8 cellular contexts compared by ENCODE assay signal in the genomic region with DNA sequence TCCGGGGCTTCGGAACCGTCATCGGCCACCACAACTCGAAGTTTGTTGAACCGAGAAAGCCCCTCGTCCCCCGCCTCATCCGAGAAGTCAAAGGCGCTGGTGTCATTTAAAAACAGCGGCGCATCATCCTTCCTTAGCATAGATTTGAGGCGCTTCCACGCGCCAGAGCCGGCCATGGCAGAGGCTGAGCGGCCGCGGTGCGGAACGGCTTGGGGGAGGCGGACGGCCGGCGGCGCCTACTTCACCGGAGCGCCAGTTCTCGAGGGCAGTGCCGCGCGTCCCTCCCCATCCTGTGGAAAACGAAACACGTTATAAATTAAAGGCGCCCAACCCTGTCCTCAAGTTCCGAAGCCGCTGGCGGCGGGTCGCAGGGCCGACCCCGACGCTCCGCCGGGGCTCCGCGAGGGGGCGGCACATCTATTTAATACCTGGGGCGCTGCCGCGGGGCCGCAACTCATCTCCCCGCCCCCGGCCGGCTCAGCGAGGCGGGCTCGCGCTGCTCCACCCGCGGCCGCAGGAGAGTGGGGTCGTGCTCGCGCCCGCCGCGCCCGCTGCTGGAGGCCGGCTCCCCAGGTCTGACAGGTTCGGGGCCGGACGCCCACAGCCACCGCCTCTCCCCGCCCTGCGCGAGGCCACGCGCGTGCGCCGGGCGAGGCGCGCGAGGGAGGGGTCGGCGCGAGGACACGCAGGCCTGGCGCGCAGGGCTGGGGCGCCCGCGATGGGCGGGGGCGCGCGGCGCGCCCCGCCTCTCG. TPM values are rescaled to one million over a fixed set of nuclear protein-coding genes. Genes with fewer than 3 reads are reported as not detected.
A peak's percentile ranks its signal among the peaks of the same experiment; 100 is the strongest.
DNase-seq lines count a peak whose midpoint lies in the region; ATAC-seq, FAIRE-seq and TF ChIP-seq lines count a peak whose summit lies in the region.

A gene with protein sequence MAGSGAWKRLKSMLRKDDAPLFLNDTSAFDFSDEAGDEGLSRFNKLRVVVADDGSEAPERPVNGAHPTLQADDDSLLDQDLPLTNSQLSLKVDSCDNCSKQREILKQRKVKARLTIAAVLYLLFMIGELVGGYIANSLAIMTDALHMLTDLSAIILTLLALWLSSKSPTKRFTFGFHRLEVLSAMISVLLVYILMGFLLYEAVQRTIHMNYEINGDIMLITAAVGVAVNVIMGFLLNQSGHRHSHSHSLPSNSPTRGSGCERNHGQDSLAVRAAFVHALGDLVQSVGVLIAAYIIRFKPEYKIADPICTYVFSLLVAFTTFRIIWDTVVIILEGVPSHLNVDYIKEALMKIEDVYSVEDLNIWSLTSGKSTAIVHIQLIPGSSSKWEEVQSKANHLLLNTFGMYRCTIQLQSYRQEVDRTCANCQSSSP (minus strand): TSS at position 577 of the 752 bp plus-strand sequence. CDS start 401 bp downstream, at position 176.

- DNase-seq in A549 (ENCODE audit: low read depth in 1 of 2, low spot score in 1 of 2) (peak; percentile 28 to 45), fibroblast of the aortic adventitia (ENCODE audit: low read depth) (peak; percentile 51), nephron progenitor cell (peak; percentile 79)
- peak; percentile 55 for DNase-seq in activated T-helper 9 cell treated with anti-CD3 and anti-CD28 coated beads, Interleukin-2, amount 50 U/mL, for 16 hours (ENCODE audit: low read depth)

- H3K9me3 ChIP-seq in A549 = no peaks in the 10 kb centered on the region
- H3K9me3 ChIP-seq in OCI-LY1 (ENCODE audit: low read length) = no peaks in the 10 kb centered on the region

- H3K79me2 ChIP-seq in OCI-LY1 (ENCODE audit: insufficient read depth, low read length) = no peaks in the 10 kb centered on the region

- H4K20me1 ChIP-seq in OCI-LY1 (ENCODE audit: insufficient read depth, low read length) = no peaks in the 10 kb centered on the region

- H3K27ac Mint-ChIP-seq in nephron progenitor cell = peak within 1 kb of the TSS; percentile 53
- H3K27ac Mint-ChIP-seq in stimulated activated naive CD8-positive, alpha-beta T cell treated with anti-CD3 and anti-CD28 coated beads, Interleukin-15, Interleukin-2, amounts not matched to agents 100 ng/mL and 50 ng/mL, for 24 hours = peak within 1 kb of the TSS; percentile 55

- peak; percentile 2 to 35; a peak in 2 of 5 replicates for TF ChIP-seq RAD21 in A549 (conservative IDR thresholded peaks at IDR 0.05 in 1 of 2, IDR thresholded peaks at IDR 0.05 in 1 of 2)

- H3K4me3 Mint-ChIP-seq in nephron progenitor cell = peak within 1 kb of the TSS; percentile 91
- peak within 1 kb of the TSS; percentile 86 for H3K4me3 Mint-ChIP-seq in stimulated activated naive CD8-positive, alpha-beta T cell treated with anti-CD3 and anti-CD28 coated beads, Interleukin-15, Interleukin-2, amounts not matched to agents 100 ng/mL and 50 ng/mL, for 24 hours

- CTCF ChIA-PET in A549 (lab: Yijun Ruan, JAX) = interaction anchor here (0.7 kb wide), 1 partner anchor 53 kb away, joined by 3 read pairs; no protein-coding TSS in a partner anchor

- H3K27me3 Mint-ChIP-seq in nephron progenitor cell (ENCODE audit: low read depth, poor library complexity) = peaks cover 79% of the 10 kb centered on the region
- H3K27me3 Mint-ChIP-seq in stimulated activated naive CD8-positive, alpha-beta T cell treated with anti-CD3 and anti-CD28 coated beads, Interleukin-15, Interleukin-2, amounts not matched to agents 100 ng/mL and 50 ng/mL, for 24 hours = no peaks in the 10 kb centered on the region

- TF ChIP-seq CTCF in A549 (IDR thresholded peaks at IDR 0.05) = peak; percentile 41
- peak; percentile 49 for TF ChIP-seq CTCF in OCI-LY1 (IDR thresholded peaks at IDR 0.05; ENCODE audit: low read length)
- peak; percentile 40 for TF ChIP-seq CTCF in fibroblast of the aortic adventitia (IDR thresholded peaks at IDR 0.05; ENCODE audit: insufficient read depth, low read length)
- peak; percentile 31 for TF ChIP-seq CTCF in nephron progenitor cell (IDR thresholded peaks at IDR 0.05)

- H3F3A ChIP-seq in OCI-LY1 (ENCODE audit: insufficient read depth, low read length) = no peaks in the 10 kb centered on the region

- H3K27ac ChIP-seq in A549 = peak within 1 kb of the TSS; percentile 80 to 91
- no peak within 1 kb of the TSS for H3K27ac ChIP-seq in OCI-LY1 (ENCODE audit: low read depth, low read length, poor library complexity, severe bottlenecking)

- no peak for FAIRE-seq in A549 (lab: Jason Lieb, UNC)

- H3K27me3 ChIP-seq in OCI-LY1 (ENCODE audit: insufficient read depth, low read length) = no peaks in the 10 kb centered on the region

- peaks cover 8% of the 10 kb centered on the region for H3K4me1 ChIP-seq in A549
- peaks cover 29% of the 10 kb centered on the region for H3K4me1 ChIP-seq in OCI-LY1 (ENCODE audit: insufficient read depth, low read length, severe bottlenecking)

- POLR2A ChIA-PET in A549 (lab: Yijun Ruan, JAX) = no interaction called here

- H2AFZ ChIP-seq in OCI-LY1 (ENCODE audit: low read length) = 0 out of 2 replicates have a peak within 1 kb of the TSS, but pooled peaks have one; percentile 54

- no peaks in the 10 kb centered on the region for H3K9me3 Mint-ChIP-seq in nephron progenitor cell
- H3K9me3 Mint-ChIP-seq in stimulated activated naive CD8-positive, alpha-beta T cell treated with anti-CD3 and anti-CD28 coated beads, Interleukin-15, Interleukin-2, amounts not matched to agents 100 ng/mL and 50 ng/mL, for 24 hours = no peaks in the 10 kb centered on the region

- ATAC-seq in A549 (peak; percentile 91 to 96), GM18519 (IDR thresholded peaks at IDR 0.05; ENCODE audit: low FRiP score, unreplicated experiment) (peak; percentile 77), HG03045 (IDR thresholded peaks at IDR 0.05; ENCODE audit: unreplicated experiment) (peak; percentile 85)

- H3K36me3 ChIP-seq in OCI-LY1 (ENCODE audit: insufficient read depth, low read length) = no peaks in the 10 kb centered on the region

- H3K4me1 Mint-ChIP-seq in nephron progenitor cell = peaks cover 25% of the 10 kb centered on the region
- peaks cover 19% of the 10 kb centered on the region for H3K4me1 Mint-ChIP-seq in stimulated activated naive CD8-positive, alpha-beta T cell treated with anti-CD3 and anti-CD28 coated beads, Interleukin-15, Interleukin-2, amounts not matched to agents 100 ng/mL and 50 ng/mL, for 24 hours (ENCODE audit: low read depth)

- H3K4me3 ChIP-seq in A549 = peak within 1 kb of the TSS; percentile 80
- peak within 1 kb of the TSS; percentile 66 for H3K4me3 ChIP-seq in OCI-LY1 (ENCODE audit: low read depth, low read length, poor library complexity, severe bottlenecking)
- peak within 1 kb of the TSS; percentile 87 for H3K4me3 ChIP-seq in fibroblast of the aortic adventitia (ENCODE audit: low read depth, low read length)

- TF ChIP-seq POLR2A in A549 (IDR thresholded peaks at IDR 0.05; ENCODE audit: low read length) = peak; percentile 40

- no peaks in the 10 kb centered on the region for H3K9me2 ChIP-seq in OCI-LY1 (ENCODE audit: low read depth, low read length)

- 0% methylated on average over 5 of the region's 103 CpGs for WGBS in A549 (ENCODE audit: missing lambda C conversion rate)

- H3K36me3 Mint-ChIP-seq in nephron progenitor cell (ENCODE audit: low read depth) = peaks cover 16% of the 10 kb centered on the region
- no peaks in the 10 kb centered on the region for H3K36me3 Mint-ChIP-seq in stimulated activated naive CD8-positive, alpha-beta T cell treated with anti-CD3 and anti-CD28 coated beads, Interleukin-15, Interleukin-2, amounts not matched to agents 100 ng/mL and 50 ng/mL, for 24 hours (ENCODE audit: low read depth)

- peak within 1 kb of the TSS; percentile 45 for H3K9ac ChIP-seq in OCI-LY1 (ENCODE audit: low read length)

- H3K4me2 ChIP-seq in A549 (peak within 1 kb of the TSS; percentile 97), OCI-LY1 (ENCODE audit: low read length) (peak within 1 kb of the TSS; percentile 91)

- TF ChIP-seq EP300 in A549 (IDR thresholded peaks at IDR 0.05) = no peak

TF ChIP-seq in A549, 52 proteins besides CTCF, POLR2A, EP300 and RAD21:
- TF ChIP-seq MYC (IDR thresholded peaks at IDR 0.05; ENCODE audit: borderline replicate concordance, low read length) (no peak), SMC3 (IDR thresholded peaks at IDR 0.05) (peak; percentile 34; the same call in 2 of the 3 replicates)
- TF ChIP-seq, protein P1, sequence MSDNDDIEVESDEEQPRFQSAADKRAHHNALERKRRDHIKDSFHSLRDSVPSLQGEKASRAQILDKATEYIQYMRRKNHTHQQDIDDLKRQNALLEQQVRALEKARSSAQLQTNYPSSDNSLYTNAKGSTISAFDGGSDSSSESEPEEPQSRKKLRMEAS (IDR thresholded peaks at IDR 0.05) = peak; percentile 44; the same call in 1 of the 2 replicates
- TF ChIP-seq, protein P2, sequence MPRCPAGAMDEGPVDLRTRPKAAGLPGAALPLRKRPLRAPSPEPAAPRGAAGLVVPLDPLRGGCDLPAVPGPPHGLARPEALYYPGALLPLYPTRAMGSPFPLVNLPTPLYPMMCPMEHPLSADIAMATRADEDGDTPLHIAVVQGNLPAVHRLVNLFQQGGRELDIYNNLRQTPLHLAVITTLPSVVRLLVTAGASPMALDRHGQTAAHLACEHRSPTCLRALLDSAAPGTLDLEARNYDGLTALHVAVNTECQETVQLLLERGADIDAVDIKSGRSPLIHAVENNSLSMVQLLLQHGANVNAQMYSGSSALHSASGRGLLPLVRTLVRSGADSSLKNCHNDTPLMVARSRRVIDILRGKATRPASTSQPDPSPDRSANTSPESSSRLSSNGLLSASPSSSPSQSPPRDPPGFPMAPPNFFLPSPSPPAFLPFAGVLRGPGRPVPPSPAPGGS (IDR thresholded peaks at IDR 0.05) = 0 out of 3 replicates have a peak, but pooled peaks have one; percentile 34
TF ChIP-seq in A549: peak in this region for 3.

RNA-seq across cellular contexts. Expression of the gene that starts here (rescaled TPM):
- polyA plus RNA-seq in A549 (2011; rRNA removed) (3.1 and 3.8 TPM in 2 replicates), A549 (2017; fragmentation: RNase III; extraction: RNeasy Plus Mini Kit Qiagen cat#74134 plus additional on column Dnase treatment) (2.1 to 2.7 TPM (median 2.2 TPM) in 3 replicates)
- polyA plus RNA-seq in A549 (2012; cell fraction: cytosol; rRNA removed) = 1.3 and 1.4 TPM in 2 replicates
- 0.35 and 0.65 TPM in 2 replicates for polyA plus RNA-seq in A549 (2012; cell fraction: nucleus; rRNA removed)
- 6.2 and 6.3 TPM in 2 replicates for polyA minus RNA-seq in A549 (2011; rRNA and poly(A)+ RNA removed)
- 15.3 and 18.0 TPM in 2 replicates for total RNA-seq in fibroblast of the aortic adventitia (ENCODE audit: low replicate concordance)
